ENCODE assay signal across 12 cellular contexts in genomic region chr2:160209457-160209856, GRCh38. TPM values are rescaled to one million over a fixed set of nuclear protein-coding genes. Genes with fewer than 3 reads are reported as not detected.
A peak's percentile ranks its signal among the peaks of the same experiment; 100 is the strongest.
DNase-seq lines count a peak whose midpoint lies in the region; ATAC-seq and TF ChIP-seq lines count a peak whose summit lies in the region.
"Had no signal": no experiment of that assay in that cellular context is flagged by ENCODE, and none has a peak within 500 bp of the region (broad histone marks: within the 10 kb centered on the region; RNA-seq: fewer than 3 reads in every experiment).

No MANE protein-coding gene starts in this region.

- no peak for DNase-seq in stimulated activated naive CD8-positive, alpha-beta T cell treated with anti-CD3 and anti-CD28 coated beads, Interleukin-15, amount 100 ng/mL, for 72 hours
- DNase-seq in stimulated activated naive CD8-positive, alpha-beta T cell treated with anti-CD3 and anti-CD28 coated beads, Interleukin-15, Interleukin-2, amounts not matched to agents 100 U/mL and 50 U/mL, for 24 hours: no peak
- DNase-seq in astrocyte of the spinal cord (ENCODE audit: low read depth, low spot score) (peak; percentile 82), left lung (no peak), NCI-H187 (lab: John Stamatoyannopoulos, UW) (no peak), NCI-H1694 treated with DMSO at 0.1 percent for 48 hours (lab: John Stamatoyannopoulos, UW) (no peak)
- DNase-seq: activated CD4-positive, alpha-beta T cell treated with anti-CD3 and anti-CD28 coated beads for 48 hours; Kasumi-1; occipital lobe; Peyer's patch had no signal

- no peaks in the 10 kb centered on the region for H3K9me3 Mint-ChIP-seq in stimulated activated naive CD8-positive, alpha-beta T cell treated with anti-CD3 and anti-CD28 coated beads, Interleukin-15, amount 100 ng/mL, for 72 hours
- H3K9me3 Mint-ChIP-seq in activated T-helper 17 cell treated with anti-CD3 and anti-CD28 coated beads, Interleukin-2, amount 50 U/mL, for 72 hours: no peaks in the 10 kb centered on the region

- no peaks in the 10 kb centered on the region for H3K36me3 ChIP-seq in left lung
- H3K36me3 ChIP-seq: Peyer's patch had no signal

- TF ChIP-seq CTCF in astrocyte of the spinal cord (IDR thresholded peaks at IDR 0.05; ENCODE audit: low read depth, low read length): no peak
- TF ChIP-seq CTCF in left lung (IDR thresholded peaks at IDR 0.05): no peak

- H3K27me3 ChIP-seq in left lung: no peaks in the 10 kb centered on the region
- H3K27me3 ChIP-seq: Peyer's patch had no signal

- intact Hi-C loops in left lung (cut with DNase I): no loop called here

- no peaks in the 10 kb centered on the region for H3K36me3 Mint-ChIP-seq in activated T-helper 17 cell treated with anti-CD3 and anti-CD28 coated beads, Interleukin-2, amount 50 U/mL, for 72 hours (ENCODE audit: low read depth)

- H3K4me1 Mint-ChIP-seq in stimulated activated naive CD8-positive, alpha-beta T cell treated with anti-CD3 and anti-CD28 coated beads, Interleukin-15, amount 100 ng/mL, for 72 hours: peaks cover 58% of the 10 kb centered on the region
- H3K4me1 Mint-ChIP-seq in activated T-helper 17 cell treated with anti-CD3 and anti-CD28 coated beads, Interleukin-2, amount 50 U/mL, for 72 hours: peaks cover 14% of the 10 kb centered on the region

- peaks cover 18% of the 10 kb centered on the region for H3K27me3 Mint-ChIP-seq in stimulated activated naive CD8-positive, alpha-beta T cell treated with anti-CD3 and anti-CD28 coated beads, Interleukin-15, amount 100 ng/mL, for 72 hours
- peaks cover 3% of the 10 kb centered on the region for H3K27me3 Mint-ChIP-seq in activated T-helper 17 cell treated with anti-CD3 and anti-CD28 coated beads, Interleukin-2, amount 50 U/mL, for 72 hours

- H3K9me3 ChIP-seq in left lung: no peaks in the 10 kb centered on the region
- H3K9me3 ChIP-seq: Peyer's patch had no signal

- no peak overlapping the region for H3K27ac Mint-ChIP-seq in stimulated activated naive CD8-positive, alpha-beta T cell treated with anti-CD3 and anti-CD28 coated beads, Interleukin-15, amount 100 ng/mL, for 72 hours
- no peak overlapping the region for H3K27ac Mint-ChIP-seq in activated T-helper 17 cell treated with anti-CD3 and anti-CD28 coated beads, Interleukin-2, amount 50 U/mL, for 72 hours

- in situ Hi-C loops in astrocyte of the spinal cord (cut with HindIII; ENCODE audit: low sequenced_read_pairs): no loop called here

- H3K27ac ChIP-seq in left lung: peak overlapping the region in 1 of 2 donors; percentile 52

- H3K4me3 Mint-ChIP-seq in stimulated activated naive CD8-positive, alpha-beta T cell treated with anti-CD3 and anti-CD28 coated beads, Interleukin-15, amount 100 ng/mL, for 72 hours: no peak overlapping the region
- H3K4me3 Mint-ChIP-seq in activated T-helper 17 cell treated with anti-CD3 and anti-CD28 coated beads, Interleukin-2, amount 50 U/mL, for 72 hours: no peak overlapping the region

- no peak overlapping the region for H3K4me3 ChIP-seq in astrocyte of the spinal cord (ENCODE audit: low read depth, low read length)
- H3K4me3 ChIP-seq in left lung: no peak overlapping the region
- H3K4me3 ChIP-seq: Peyer's patch had no signal

- H3K4me1 ChIP-seq in left lung: peaks cover 11 to 30% of the 10 kb centered on the region in 2 donors

- peak; percentile 25 for ATAC-seq in stimulated activated naive CD8-positive, alpha-beta T cell treated with anti-CD3 and anti-CD28 coated beads, Interleukin-15, amount 100 ng/mL, for 72 hours
- ATAC-seq in stimulated activated naive CD8-positive, alpha-beta T cell treated with anti-CD3 and anti-CD28 coated beads, Interleukin-15, Interleukin-2, amounts not matched to agents 100 U/mL and 50 U/mL, for 24 hours: no peak
- ATAC-seq in left lung (peak; percentile 12), HG03521 (IDR thresholded peaks at IDR 0.05; ENCODE audit: unreplicated experiment) (no peak)
- ATAC-seq in activated T-helper 17 cell treated with anti-CD3 and anti-CD28 coated beads, Interleukin-2, amount 50 U/mL, for 72 hours (replicated peaks): no peak

RNA-seq across cellular contexts. Expression of gene ITGB6, which starts 9.4 kb away (rescaled TPM):
- total RNA-seq in left lung: 100 to 1,000 TPM in 1 of 2 donors, 10 to 100 TPM in 1; 58.3 to 227 TPM
- total RNA-seq in activated T-helper 17 cell treated with anti-CD3 and anti-CD28 coated beads, Interleukin-2, amount 50 U/mL, for 72 hours: not detected

Comparison
In these comparisons a context has a peak if more than half of its experiments do, and no peak if none do; other contexts are left out.
1. ATAC-seq: peak in stimulated activated naive CD8-positive, alpha-beta T cell treated with anti-CD3 and anti-CD28 coated beads, Interleukin-15, amount 100 ng/mL, for 72 hours (single experiment) and left lung (single experiment); none in stimulated activated naive CD8-positive, alpha-beta T cell treated with anti-CD3 and anti-CD28 coated beads, Interleukin-15, Interleukin-2, amounts not matched to agents 100 U/mL and 50 U/mL, for 24 hours (single experiment), HG03521 (single experiment) and activated T-helper 17 cell treated with anti-CD3 and anti-CD28 coated beads, Interleukin-2, amount 50 U/mL, for 72 hours (single experiment).
2. RNA of gene ITGB6, which starts 9.4 kb away (total RNA-seq): 58.3 to 227 TPM in left lung; not detected in activated T-helper 17 cell treated with anti-CD3 and anti-CD28 coated beads, Interleukin-2, amount 50 U/mL, for 72 hours; every median in the first group is over 10 times any median in the second.